ENCODE assay signal across 24 cellular contexts in genomic region chr13:98986226-98986846, GRCh38. TPM values are rescaled to one million over a fixed set of nuclear protein-coding genes. Genes with fewer than 3 reads are reported as not detected.
DNase-seq lines count a peak whose midpoint lies in the region; ATAC-seq, FAIRE-seq and TF ChIP-seq lines count a peak whose summit lies in the region.
"Had no signal": no experiment of that assay in that cellular context is flagged by ENCODE, and none has a peak within 500 bp of the region (broad histone marks: within the 10 kb centered on the region; RNA-seq: fewer than 3 reads in every experiment).

No MANE protein-coding gene starts in this region.

- BruUV-seq in K562 (replicated peaks; lab: Mats Ljungman, UMichigan): no TSS peak

- H3K36me3 ChIP-seq in K562 (ENCODE audit: control insufficient read depth, insufficient read depth, low read length): no peaks in the 10 kb centered on the region
- no peaks in the 10 kb centered on the region for H3K36me3 ChIP-seq in prostate gland
- H3K36me3 ChIP-seq: neural progenitor cell, Peyer's patch, thoracic aorta had no signal

- H3K9me3 ChIP-seq in K562 (replicated peaks; ENCODE audit: control insufficient read depth, insufficient read depth, low read depth, low read length) (no peaks in the 10 kb centered on the region), prostate gland (no peaks in the 10 kb centered on the region)
- H3K9me3 ChIP-seq: Peyer's patch, thoracic aorta had no signal

- TF ChIP-seq CTCF in K562 (IDR thresholded peaks at IDR 0.05 in 2 of 3, conservative IDR thresholded peaks at IDR 0.05 in 1 of 3; ENCODE audit: insufficient read depth in 2 of 3, low read depth in 1 of 3, low read length in 3 of 3): no peak
- TF ChIP-seq CTCF in prostate gland (IDR thresholded peaks at IDR 0.05): no peak

- no peak overlapping the region for H3K4me2 ChIP-seq in K562 (ENCODE audit: insufficient read depth, low read length)
- H3K4me2 ChIP-seq: neural progenitor cell had no signal

- H2AFZ ChIP-seq in K562 (ENCODE audit: low read depth, low read length): no peak overlapping the region
- H2AFZ ChIP-seq: neural progenitor cell had no signal

- 0 out of 3 replicates have a peak, but pooled peaks cover 4% of the 10 kb centered on the region for H3K79me2 ChIP-seq in K562 (ENCODE audit: control insufficient read depth, insufficient read depth, low read length)

- no peak overlapping the region for H3K9ac ChIP-seq in K562 (ENCODE audit: insufficient read depth in 1 of 2, low read depth in 2 of 2, low read length in 2 of 2)
- H3K9ac ChIP-seq: neural progenitor cell had no signal

- no peaks in the 10 kb centered on the region for H3K9me1 ChIP-seq in K562 (ENCODE audit: control insufficient read depth, insufficient read depth, low read length)

- peaks cover 34 to 82% (median 72%) of the 10 kb centered on the region in 4 donors for H3K4me1 Mint-ChIP-seq in naive thymus-derived CD8-positive, alpha-beta T cell
- peaks cover 60% of the 10 kb centered on the region for H3K4me1 Mint-ChIP-seq in activated T-helper 1 cell treated with anti-CD3 and anti-CD28 coated beads, Interleukin-12 subunit alpha, Interleukin-12 subunit beta, Interleukin-2, Interleukin-4 antibody, amounts not matched to agents 30 ng/mL and 10 ng/mL and 1 ng/mL, durations not matched to agents 14 hours and 24 hours and 36 hours (ENCODE audit: low read depth)

- no peak for TF ChIP-seq RAD21 in K562 (CRISPR knock-in tag; conservative IDR thresholded peaks at IDR 0.05 in 1 of 2, IDR thresholded peaks at IDR 0.05 in 1 of 2)

- H3K27me3 ChIP-seq in K562 (ENCODE audit: control insufficient read depth in 2 of 2, insufficient read depth in 2 of 2, low read length in 2 of 2) (no peaks in the 10 kb centered on the region), prostate gland (replicated peaks; ENCODE audit: insufficient read depth) (no peaks in the 10 kb centered on the region)
- H3K27me3 ChIP-seq: neural progenitor cell, Peyer's patch had no signal

- H3K9me3 Mint-ChIP-seq in naive thymus-derived CD8-positive, alpha-beta T cell: no peaks in the 10 kb centered on the region
- peaks cover 6% of the 10 kb centered on the region for H3K9me3 Mint-ChIP-seq in activated T-helper 1 cell treated with anti-CD3 and anti-CD28 coated beads, Interleukin-12 subunit alpha, Interleukin-12 subunit beta, Interleukin-2, Interleukin-4 antibody, amounts not matched to agents 30 ng/mL and 10 ng/mL and 1 ng/mL, durations not matched to agents 14 hours and 24 hours and 36 hours
- H3K9me3 Mint-ChIP-seq: activated naive CD8-positive, alpha-beta T cell treated with anti-CD3 and anti-CD28 coated beads, Interleukin-2, amount 50 U/mL, for 24 hours; neural progenitor cell; stimulated activated memory B cell treated with anti-CD40 and anti-IgM and Interleukin-4, amounts not matched to agents 10 μg/mL and 1 μg/mL and 100 μg/mL, for 72 hours had no signal

- intact Hi-C loops in K562 (cut with micrococcal nuclease) (no loop called here), prostate gland (cut with DNase I) (no loop called here), posterior cingulate gyrus (cut with DNase I) (no loop called here)
- intact Hi-C loops in activated T-helper 1 cell treated with anti-CD3 and anti-CD28 coated beads, Interleukin-12 subunit alpha, Interleukin-12 subunit beta, Interleukin-2, Interleukin-4 antibody, amounts not matched to agents 30 ng/mL and 10 ng/mL and 1 ng/mL, durations not matched to agents 14 hours and 24 hours and 36 hours (cut with micrococcal nuclease): loop anchor here (5.0 kb wide), 2 partner anchors 41 to 114 kb away; no protein-coding TSS in a partner anchor

- CTCF ChIA-PET in K562 (lab: Yijun Ruan, JAX; ENCODE audit: low intra/inter-chr PET ratio): no interaction called here

- peaks cover 4 to 17% of the 10 kb centered on the region in 2 experiments; a peak in 3 of 5 replicates for H3K4me1 ChIP-seq in K562 (replicated peaks in 1 of 2; ENCODE audit: control insufficient read depth in 2 of 2, insufficient read depth in 2 of 2, low read length in 2 of 2)
- no peaks in the 10 kb centered on the region for H3K4me1 ChIP-seq in prostate gland (replicated peaks)
- H3K4me1 ChIP-seq: Peyer's patch had no signal

- H3K4me3 Mint-ChIP-seq in naive thymus-derived CD8-positive, alpha-beta T cell: no peak overlapping the region
- H3K4me3 Mint-ChIP-seq in activated T-helper 1 cell treated with anti-CD3 and anti-CD28 coated beads, Interleukin-12 subunit alpha, Interleukin-12 subunit beta, Interleukin-2, Interleukin-4 antibody, amounts not matched to agents 30 ng/mL and 10 ng/mL and 1 ng/mL, durations not matched to agents 14 hours and 24 hours and 36 hours: no peak overlapping the region
- H3K4me3 Mint-ChIP-seq: activated naive CD8-positive, alpha-beta T cell treated with anti-CD3 and anti-CD28 coated beads, Interleukin-2, amount 50 U/mL, for 24 hours; mesothelial cell of epicardium; neural progenitor cell; stimulated activated memory B cell treated with anti-CD40 and anti-IgM and Interleukin-4, amounts not matched to agents 10 μg/mL and 1 μg/mL and 100 μg/mL, for 72 hours had no signal

- DNase-seq in GM12892 (ENCODE audit: insufficient read length): no peak
- peak; percentile 17 for DNase-seq in HuH-7 (ENCODE audit: low spot score)
- peak in 1 of 4 experiments; percentile 20 for DNase-seq in K562 (ENCODE audit: extremely low read depth in 1 of 4, low spot score in 3 of 4)
- DNase-seq in naive thymus-derived CD8-positive, alpha-beta T cell: no peak
- DNase-seq in prostate gland (ENCODE audit: low spot score): no peak
- no peak for DNase-seq in activated T-helper 1 cell treated with anti-CD3 and anti-CD28 coated beads, Interleukin-12 subunit alpha, Interleukin-12 subunit beta, Interleukin-2, Interleukin-4 antibody, amounts not matched to agents 30 ng/mL and 10 ng/mL and 1 ng/mL, durations not matched to agents 14 hours and 24 hours and 36 hours (ENCODE audit: low spot score)
- no peak for DNase-seq in posterior cingulate gyrus
- DNase-seq: activated CD4-positive, alpha-beta T cell treated with anti-CD3 and anti-CD28 coated beads for 1 hour; activated naive CD8-positive, alpha-beta T cell treated with anti-CD3 and anti-CD28 coated beads, Interleukin-2, amount 50 U/mL, for 24 hours; DND-41; erythroblast; foreskin melanocyte; kidney; NCI-H1417 treated with DMSO at 0.1 percent for 48 hours; NCI-H82; Peyer's patch; retina; T1000 had no signal

- in situ Hi-C loops in K562 (cut with MboI): no loop called here

- ATAC-seq in K562 (peak; percentile 61), GM18870 (IDR thresholded peaks at IDR 0.05; ENCODE audit: unreplicated experiment) (no peak)
- no peak for ATAC-seq in naive thymus-derived CD8-positive, alpha-beta T cell
- ATAC-seq: activated naive CD8-positive, alpha-beta T cell treated with anti-CD3 and anti-CD28 coated beads, Interleukin-2, amount 50 U/mL, for 24 hours; stimulated activated memory B cell treated with anti-CD40 and anti-IgM and Interleukin-4, amounts not matched to agents 10 μg/mL and 1 μg/mL and 100 μg/mL, for 72 hours had no signal

- peak overlapping the region in 9 of 10 donors; percentile 5 to 83 (median 47) for H3K27ac Mint-ChIP-seq in naive thymus-derived CD8-positive, alpha-beta T cell
- H3K27ac Mint-ChIP-seq in activated T-helper 1 cell treated with anti-CD3 and anti-CD28 coated beads, Interleukin-12 subunit alpha, Interleukin-12 subunit beta, Interleukin-2, Interleukin-4 antibody, amounts not matched to agents 30 ng/mL and 10 ng/mL and 1 ng/mL, durations not matched to agents 14 hours and 24 hours and 36 hours: no peak overlapping the region
- H3K27ac Mint-ChIP-seq: activated naive CD8-positive, alpha-beta T cell treated with anti-CD3 and anti-CD28 coated beads, Interleukin-2, amount 50 U/mL, for 24 hours; neural progenitor cell; stimulated activated memory B cell treated with anti-CD40 and anti-IgM and Interleukin-4, amounts not matched to agents 10 μg/mL and 1 μg/mL and 100 μg/mL, for 72 hours had no signal

- H3K27ac ChIP-seq in K562 (ENCODE audit: extremely low read depth, low read depth, low read length): no peak overlapping the region
- H3K27ac ChIP-seq in prostate gland: no peak overlapping the region
- H3K27ac ChIP-seq: neural progenitor cell, Peyer's patch, SK-N-MC, thoracic aorta had no signal

- H3K4me3 ChIP-seq in K562 (no peak overlapping the region), prostate gland (no peak overlapping the region)
- H3K4me3 ChIP-seq: neural progenitor cell, Peyer's patch, SK-N-MC, thoracic aorta had no signal

- no peaks in the 10 kb centered on the region for H4K20me1 ChIP-seq in K562 (replicated peaks; ENCODE audit: control insufficient read depth, insufficient read depth, low read length)

- peaks cover 0 to 3% (median 0%) of the 10 kb centered on the region in 3 donors for H3K36me3 Mint-ChIP-seq in naive thymus-derived CD8-positive, alpha-beta T cell
- H3K36me3 Mint-ChIP-seq in activated T-helper 1 cell treated with anti-CD3 and anti-CD28 coated beads, Interleukin-12 subunit alpha, Interleukin-12 subunit beta, Interleukin-2, Interleukin-4 antibody, amounts not matched to agents 30 ng/mL and 10 ng/mL and 1 ng/mL, durations not matched to agents 14 hours and 24 hours and 36 hours (ENCODE audit: low read depth): peaks cover 6% of the 10 kb centered on the region
- H3K36me3 Mint-ChIP-seq: mesothelial cell of epicardium; neural progenitor cell; stimulated activated memory B cell treated with anti-CD40 and anti-IgM and Interleukin-4, amounts not matched to agents 10 μg/mL and 1 μg/mL and 100 μg/mL, for 72 hours had no signal

- TF ChIP-seq POLR2A in GM12892 (IDR thresholded peaks at IDR 0.05; ENCODE audit: low read depth, low read length) (no peak), K562 (conservative IDR thresholded peaks at IDR 0.05) (no peak), prostate gland (IDR thresholded peaks at IDR 0.05) (no peak)

- WGBS in K562 (ENCODE audit: insufficient coverage, low coverage, missing lambda C conversion rate): 41% methylated on average over 7 of the region's 8 CpGs
- 74% methylated on average over 8 of the region's 8 CpGs for WGBS in prostate gland

- no peak for TF ChIP-seq EP300 in K562 (IDR thresholded peaks at IDR 0.05; ENCODE audit: low read length)

- no peaks in the 10 kb centered on the region for H3K27me3 Mint-ChIP-seq in naive thymus-derived CD8-positive, alpha-beta T cell
- H3K27me3 Mint-ChIP-seq in activated T-helper 1 cell treated with anti-CD3 and anti-CD28 coated beads, Interleukin-12 subunit alpha, Interleukin-12 subunit beta, Interleukin-2, Interleukin-4 antibody, amounts not matched to agents 30 ng/mL and 10 ng/mL and 1 ng/mL, durations not matched to agents 14 hours and 24 hours and 36 hours (ENCODE audit: insufficient read depth): no peaks in the 10 kb centered on the region
- H3K27me3 Mint-ChIP-seq: activated naive CD8-positive, alpha-beta T cell treated with anti-CD3 and anti-CD28 coated beads, Interleukin-2, amount 50 U/mL, for 24 hours; stimulated activated memory B cell treated with anti-CD40 and anti-IgM and Interleukin-4, amounts not matched to agents 10 μg/mL and 1 μg/mL and 100 μg/mL, for 72 hours had no signal

- peak; percentile 21 for FAIRE-seq in GM12892 (lab: Jason Lieb, UNC)
- FAIRE-seq in K562 (lab: Jason Lieb, UNC): no peak
- FAIRE-seq: kidney had no signal

- POLR2A ChIA-PET in K562 (lab: Yijun Ruan, JAX): interaction anchor here (1.0 kb wide), 1 partner anchor 11 kb away, joined by 5 read pairs; no protein-coding TSS in a partner anchor
- POLR2A ChIA-PET in naive thymus-derived CD8-positive, alpha-beta T cell (lab: Charles Lee): interaction anchor here (0.9 to 1.9 kb wide), 3 partner anchors 8 to 52 kb away, joined by 3 to 6 read pairs (median 3); partner anchors contain the start of gene DOCK9

RNA-seq across cellular contexts. Expression of gene DOCK9, which starts 8.5 kb away (rescaled TPM):
- polyA plus RNA-seq in GM12892 (2012; ENCODE audit: missing spikeins): 5.6 TPM
- 36.2 and 116 TPM in 2 replicates for total RNA-seq in K562 (2011; cell fraction: chromatin; rRNA removed; ENCODE audit: low replicate concordance)
- total RNA-seq in K562 (2011; cell fraction: nucleolus; rRNA removed): 22.8 and 26.2 TPM in 2 replicates
- 35.1 and 50.0 TPM in 2 replicates for total RNA-seq in K562 (2011; cell fraction: nucleoplasm; rRNA removed)
- total RNA-seq in K562 (2014; rRNA removed) (10.4 and 12.9 TPM in 2 replicates), K562 (2014; rRNA removed; fragmentation: Illumina TruSeq; extraction: Trizol) (16.7 and 18.1 TPM in 2 replicates), K562 (2015; rRNA removed; fragmentation: Illumina TruSeq; extraction: Trizol) (18.3 and 20.9 TPM in 2 replicates), K562 (2021) (19.2 and 24.8 TPM in 2 replicates), prostate gland (100 to 1,000 TPM; 107 to 117 TPM)
- polyA plus RNA-seq in K562 (2011; rRNA removed) (18.5 and 25.3 TPM in 2 replicates), K562 (2014; fragmentation: Illumina TruSeq; extraction: Trizol) (20.9 and 21.2 TPM in 2 replicates), K562 (2014; fragmentation: Nextera tagmentation; extraction: Ambion mirVana) (1 to 10 TPM; 3.5 to 5.1 TPM), K562 (2014; rRNA removed) (12.4 and 18.3 TPM in 2 replicates)
- polyA plus RNA-seq in K562 (2011; cell fraction: cytosol; rRNA removed): 11.6 and 20.0 TPM in 2 replicates
- polyA plus RNA-seq in K562 (2011; cell fraction: nucleus; rRNA removed): 28.1 and 44.6 TPM in 2 replicates
- 15.8 and 18.9 TPM in 2 replicates for polyA plus RNA-seq in K562 (2012)
- polyA minus RNA-seq in K562 (2011; rRNA and poly(A)+ RNA removed): 33.3 and 52.3 TPM in 2 replicates
- 15.1 and 22.1 TPM in 2 replicates for polyA minus RNA-seq in K562 (2011; cell fraction: cytosol; rRNA and poly(A)+ RNA removed)
- polyA minus RNA-seq in K562 (2011; cell fraction: nucleus; rRNA and poly(A)+ RNA removed): 43.5 and 43.9 TPM in 2 replicates
- total RNA-seq in naive thymus-derived CD8-positive, alpha-beta T cell: 100 to 1,000 TPM; 201 to 211 TPM
- polyA plus RNA-seq in naive thymus-derived CD8-positive, alpha-beta T cell: 10 to 100 TPM in 2 of 3 donors, 1 to 10 TPM in 1; 6.6 to 36.8 (median 21.0) TPM
- total RNA-seq in activated T-helper 1 cell treated with anti-CD3 and anti-CD28 coated beads, Interleukin-12 subunit alpha, Interleukin-12 subunit beta, Interleukin-2, Interleukin-4 antibody, amounts not matched to agents 30 ng/mL and 10 ng/mL and 1 ng/mL, durations not matched to agents 14 hours and 24 hours and 36 hours: 36.0 and 38.7 TPM in 2 replicates
